In the genomic region with DNA sequence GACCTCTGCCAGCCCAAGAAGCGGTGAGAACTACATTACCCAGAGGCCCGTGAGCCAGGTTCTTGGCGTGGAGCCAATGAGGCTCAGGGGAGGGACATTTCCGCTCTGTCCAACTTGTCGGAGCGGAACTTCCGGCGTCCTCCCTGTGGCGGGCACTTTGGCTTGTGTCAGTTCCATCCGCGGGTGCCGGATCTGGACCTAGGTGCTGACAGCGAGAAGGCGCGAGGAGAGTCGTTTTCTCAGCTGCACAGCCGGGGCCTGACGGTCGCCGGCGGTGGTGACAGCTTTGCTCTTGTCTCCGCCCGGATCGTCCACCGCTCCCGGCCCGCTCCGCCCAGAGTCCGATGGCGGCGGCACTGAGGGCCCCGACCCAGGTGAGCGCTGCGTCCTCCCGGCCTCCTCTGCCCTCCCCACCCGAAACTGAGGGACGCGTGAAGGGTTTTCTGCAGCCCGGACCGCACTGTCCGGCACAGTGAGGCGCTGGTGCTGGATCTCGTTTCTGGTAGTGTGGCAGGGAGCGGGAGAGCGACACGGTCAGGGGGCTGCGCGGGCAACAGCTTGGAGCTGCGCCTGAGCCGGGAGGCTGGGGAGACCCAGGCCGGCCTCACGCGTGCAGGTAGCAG, we compare ENCODE assay signal across 8 cellular contexts. TPM values are rescaled to one million over a fixed set of nuclear protein-coding genes. Genes with fewer than 3 reads are reported as not detected.
DNase-seq lines count a peak whose midpoint lies in the region; ATAC-seq and TF ChIP-seq lines count a peak whose summit lies in the region.

Gene ZNF530, plus strand, starts transcription at position 125 of the 623 bp plus-strand sequence. CDS start 4,461 bp downstream, outside the sequence.

- intact Hi-C loops in cardiac septum (cut with DNase I) = loop anchor here (2.0 kb wide), 1 partner anchor 15 kb away; the partner anchor contains the start of gene ZIK1
- intact Hi-C loops in transverse colon (cut with DNase I; ENCODE audit: low total_unique reads) = loop anchor here (10.0 kb wide), 1 partner anchor 255 kb away; no protein-coding TSS in a partner anchor

- H3K4me1 ChIP-seq in parathyroid adenoma (peaks cover 5% of the 10 kb centered on the region), transverse colon (peaks cover 4 to 13% (median 9%) of the 10 kb centered on the region in 4 donors)

- in situ Hi-C loops in transverse colon (cut with MboI; ENCODE audit: low pct_ligation_motif_present in 1 of 4, low pct_unique_long_range_greater_than_20kb in 1 of 4, low sequenced_read_pairs in 3 of 4) = no loop called here

- no peak for TF ChIP-seq CTCF in SU-DHL-6 (IDR thresholded peaks at IDR 0.05; ENCODE audit: insufficient read depth, low read length, poor library complexity, severe bottlenecking)
- TF ChIP-seq CTCF in parathyroid adenoma (IDR thresholded peaks at IDR 0.05) = no peak
- no peak for TF ChIP-seq CTCF in transverse colon (IDR thresholded peaks at IDR 0.05)

- H3K4me2 ChIP-seq in SU-DHL-6 (ENCODE audit: low read depth, low read length, poor library complexity, severe bottlenecking) (peak within 1 kb of the TSS; percentile 57), parathyroid adenoma (ENCODE audit: low read length) (peak within 1 kb of the TSS; percentile 86)

- TF ChIP-seq POLR2A in transverse colon (IDR thresholded peaks at IDR 0.05) = no peak

- no peaks in the 10 kb centered on the region for H3K27me3 ChIP-seq in SU-DHL-6 (ENCODE audit: low read length)
- no peaks in the 10 kb centered on the region for H3K27me3 ChIP-seq in parathyroid adenoma (ENCODE audit: control insufficient read depth, insufficient read depth, low read length)
- no peaks in the 10 kb centered on the region for H3K27me3 ChIP-seq in transverse colon

- H3K79me2 ChIP-seq in SU-DHL-6 (ENCODE audit: insufficient read depth, low read length) (peaks cover 3% of the 10 kb centered on the region; the same call in 1 of the 2 replicates), parathyroid adenoma (peaks cover 5% of the 10 kb centered on the region)

- peak; percentile 87 for DNase-seq in GM04504 (ENCODE audit: low read depth)
- DNase-seq in NCI-H1092 treated with DMSO at 0.1 percent for 48 hours (lab: John Stamatoyannopoulos, UW) = peak; percentile 72
- peak; percentile 79 for DNase-seq in activated naive CD8-positive, alpha-beta T cell treated with anti-CD3 and anti-CD28 coated beads, Interleukin-2, amount 50 U/mL, for 16 hours (ENCODE audit: low read depth, low spot score)
- DNase-seq in cardiac septum (ENCODE audit: low spot score) = peak; percentile 96
- DNase-seq in transverse colon = peak; percentile 94

- no peaks in the 10 kb centered on the region for H3K9me2 ChIP-seq in SU-DHL-6 (replicated peaks; ENCODE audit: insufficient read depth, low read length)

- ATAC-seq in HG02571 (IDR thresholded peaks at IDR 0.05; ENCODE audit: unreplicated experiment) = peak; percentile 90

- H3K9me3 ChIP-seq in SU-DHL-6 (ENCODE audit: insufficient read depth, low read length) = peaks cover 13% of the 10 kb centered on the region; the same call in 1 of the 2 replicates
- H3K9me3 ChIP-seq in parathyroid adenoma (ENCODE audit: control insufficient read depth, low read length) = no peaks in the 10 kb centered on the region
- peaks cover 5 to 10% of the 10 kb centered on the region in 2 donors for H3K9me3 ChIP-seq in transverse colon

- TF ChIP-seq EP300 in transverse colon (IDR thresholded peaks at IDR 0.05; ENCODE audit: low read depth) = no peak

- peak within 1 kb of the TSS; percentile 56 for H3K4me3 ChIP-seq in SU-DHL-6 (ENCODE audit: insufficient read depth, low read length, poor library complexity, severe bottlenecking)
- peak within 1 kb of the TSS; percentile 79 for H3K4me3 ChIP-seq in parathyroid adenoma (ENCODE audit: low read depth, low read length)
- H3K4me3 ChIP-seq in transverse colon = peak within 1 kb of the TSS; percentile 38 to 74 (median 57)

- H3K36me3 ChIP-seq in SU-DHL-6 (ENCODE audit: low read length) (peaks cover 3% of the 10 kb centered on the region; the same call in 1 of the 2 replicates), parathyroid adenoma (ENCODE audit: control insufficient read depth, insufficient read depth, low read length) (no peaks in the 10 kb centered on the region), transverse colon (peaks cover 0 to 11% (median 2%) of the 10 kb centered on the region in 4 donors)

- no peaks in the 10 kb centered on the region for H4K20me1 ChIP-seq in SU-DHL-6 (ENCODE audit: low read depth, low read length)

- H3F3A ChIP-seq in SU-DHL-6 (ENCODE audit: insufficient read depth) = no peaks in the 10 kb centered on the region

- H3K9ac ChIP-seq in SU-DHL-6 (ENCODE audit: low read length) (peak within 1 kb of the TSS; percentile 62), parathyroid adenoma (no peak within 1 kb of the TSS)

- no peak within 1 kb of the TSS for H3K27ac ChIP-seq in SU-DHL-6 (ENCODE audit: low read depth, low read length)
- peak within 1 kb of the TSS; percentile 78 for H3K27ac ChIP-seq in parathyroid adenoma
- peak within 1 kb of the TSS in 3 of 4 donors; percentile 30 to 34 (median 32) for H3K27ac ChIP-seq in transverse colon

- WGBS in transverse colon (ENCODE audit: low coverage in 1 of 2), 2 donors = 4% methylated on average over 22 of the region's 53 CpGs; no CpG with 5 or more reads in 1 of the 2 donors

- peak within 1 kb of the TSS; percentile 84 for H2AFZ ChIP-seq in SU-DHL-6 (ENCODE audit: low read depth, low read length, severe bottlenecking)
- H2AFZ ChIP-seq in parathyroid adenoma = peak within 1 kb of the TSS; percentile 95

RNA-seq across cellular contexts. Expression of gene ZNF530, which starts in this region (rescaled TPM):
- total RNA-seq in cardiac septum = 3.5 TPM
- total RNA-seq in transverse colon = 1 to 10 TPM in 2 of 4 donors, not detected in 2; 2.4 to 4.4 TPM
